Comparison of ENCODE assay signal across 8 cellular contexts in the genomic region with DNA sequence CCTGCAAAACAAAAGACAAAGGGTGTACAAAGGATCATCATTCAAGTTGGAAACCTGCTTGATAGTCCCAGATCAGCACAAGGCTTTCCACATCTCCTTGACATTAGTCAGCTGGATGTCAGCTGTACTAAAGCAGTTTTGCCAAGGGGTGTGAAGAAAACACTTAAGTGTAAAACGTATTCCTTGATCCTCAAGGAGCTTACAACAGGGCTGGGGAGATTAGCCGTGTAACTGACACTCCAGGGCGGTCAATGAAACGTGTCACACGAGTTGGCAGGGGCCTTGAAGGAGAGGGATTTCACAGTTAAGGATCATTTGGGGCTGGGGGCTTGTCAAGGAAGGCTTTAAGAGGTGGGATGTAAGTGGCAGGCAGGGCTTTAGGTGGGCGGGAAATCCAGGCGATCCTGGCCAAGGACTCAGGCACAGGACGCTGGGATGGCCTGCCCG. TPM values are rescaled to one million over a fixed set of nuclear protein-coding genes. Genes with fewer than 3 reads are reported as not detected.
A peak's percentile ranks its signal among the peaks of the same experiment; 100 is the strongest.
DNase-seq lines count a peak whose midpoint lies in the region; ATAC-seq lines count a peak whose summit lies in the region.

No MANE protein-coding gene starts in this region.

- H3K36me3 Mint-ChIP-seq in activated naive CD4-positive, alpha-beta T cell treated with anti-CD3 and anti-CD28 coated beads, Interleukin-2, amount 10 ng/mL, durations not matched to agents 7 days and 5 days: peaks cover 2% of the 10 kb centered on the region
- H3K36me3 Mint-ChIP-seq in activated naive CD8-positive, alpha-beta T cell treated with anti-CD3 and anti-CD28 coated beads, Interleukin-2, amount 10 ng/mL, durations not matched to agents 7 days and 5 days: peaks cover 3% of the 10 kb centered on the region
- peaks cover 0 to 8% of the 10 kb centered on the region in 2 donors for H3K36me3 Mint-ChIP-seq in stimulated activated naive B cell treated with anti-CD40 and anti-IgM and Interleukin-4, amounts not matched to agents 10 μg/mL and 1 μg/mL and 100 μg/mL, for 72 hours

- H3K9me3 ChIP-seq in iPS-18c (ENCODE audit: control insufficient read depth, insufficient read depth, low read length): no peaks in the 10 kb centered on the region

- CTCF ChIA-PET in activated naive CD4-positive, alpha-beta T cell treated with anti-CD3 and anti-CD28 coated beads, Interleukin-2, amount 10 ng/mL, durations not matched to agents 7 days and 5 days (lab: Charles Lee): no interaction called here

- H3K4me1 Mint-ChIP-seq in activated naive CD4-positive, alpha-beta T cell treated with anti-CD3 and anti-CD28 coated beads, Interleukin-2, amount 10 ng/mL, durations not matched to agents 7 days and 5 days: peaks cover 12% of the 10 kb centered on the region
- H3K4me1 Mint-ChIP-seq in activated naive CD8-positive, alpha-beta T cell treated with anti-CD3 and anti-CD28 coated beads, Interleukin-2, amount 10 ng/mL, durations not matched to agents 7 days and 5 days: peaks cover 5% of the 10 kb centered on the region
- H3K4me1 Mint-ChIP-seq in stimulated activated naive B cell treated with anti-CD40 and anti-IgM and Interleukin-4, amounts not matched to agents 10 μg/mL and 1 μg/mL and 100 μg/mL, for 72 hours: peaks cover 6 to 17% of the 10 kb centered on the region in 2 donors

- peak overlapping the region; percentile 24 for H3K27ac Mint-ChIP-seq in activated naive CD4-positive, alpha-beta T cell treated with anti-CD3 and anti-CD28 coated beads, Interleukin-2, amount 10 ng/mL, durations not matched to agents 7 days and 5 days
- peak overlapping the region; percentile 66 for H3K27ac Mint-ChIP-seq in activated naive CD8-positive, alpha-beta T cell treated with anti-CD3 and anti-CD28 coated beads, Interleukin-2, amount 10 ng/mL, durations not matched to agents 7 days and 5 days
- H3K27ac Mint-ChIP-seq in stimulated activated naive B cell treated with anti-CD40 and anti-IgM and Interleukin-4, amounts not matched to agents 10 μg/mL and 1 μg/mL and 100 μg/mL, for 72 hours: peak overlapping the region; percentile 94

- H3K4me3 Mint-ChIP-seq in activated naive CD4-positive, alpha-beta T cell treated with anti-CD3 and anti-CD28 coated beads, Interleukin-2, amount 10 ng/mL, durations not matched to agents 7 days and 5 days: peak overlapping the region; percentile 75
- peak overlapping the region; percentile 80 for H3K4me3 Mint-ChIP-seq in activated naive CD8-positive, alpha-beta T cell treated with anti-CD3 and anti-CD28 coated beads, Interleukin-2, amount 10 ng/mL, durations not matched to agents 7 days and 5 days
- peak overlapping the region; percentile 78 to 90 for H3K4me3 Mint-ChIP-seq in stimulated activated naive B cell treated with anti-CD40 and anti-IgM and Interleukin-4, amounts not matched to agents 10 μg/mL and 1 μg/mL and 100 μg/mL, for 72 hours

- H3K9me3 Mint-ChIP-seq in activated naive CD4-positive, alpha-beta T cell treated with anti-CD3 and anti-CD28 coated beads, Interleukin-2, amount 10 ng/mL, durations not matched to agents 7 days and 5 days: peaks cover 4% of the 10 kb centered on the region
- peaks cover 2% of the 10 kb centered on the region for H3K9me3 Mint-ChIP-seq in activated naive CD8-positive, alpha-beta T cell treated with anti-CD3 and anti-CD28 coated beads, Interleukin-2, amount 10 ng/mL, durations not matched to agents 7 days and 5 days
- no peaks in the 10 kb centered on the region for H3K9me3 Mint-ChIP-seq in stimulated activated naive B cell treated with anti-CD40 and anti-IgM and Interleukin-4, amounts not matched to agents 10 μg/mL and 1 μg/mL and 100 μg/mL, for 72 hours

- no peak for ATAC-seq in activated naive CD8-positive, alpha-beta T cell treated with anti-CD3 and anti-CD28 coated beads, Interleukin-2, amount 10 ng/mL, durations not matched to agents 7 days and 5 days (ENCODE audit: low read depth)
- ATAC-seq in stimulated activated naive B cell treated with anti-CD40 and anti-IgM and Interleukin-4, amounts not matched to agents 10 μg/mL and 1 μg/mL and 100 μg/mL, for 72 hours (replicated peaks): peak; percentile 12 to 13
- no peak for ATAC-seq in GM18519 (IDR thresholded peaks at IDR 0.05; ENCODE audit: low FRiP score, unreplicated experiment)

- peaks cover 28% of the 10 kb centered on the region for H3K27me3 Mint-ChIP-seq in activated naive CD4-positive, alpha-beta T cell treated with anti-CD3 and anti-CD28 coated beads, Interleukin-2, amount 10 ng/mL, durations not matched to agents 7 days and 5 days
- peaks cover 30% of the 10 kb centered on the region for H3K27me3 Mint-ChIP-seq in activated naive CD8-positive, alpha-beta T cell treated with anti-CD3 and anti-CD28 coated beads, Interleukin-2, amount 10 ng/mL, durations not matched to agents 7 days and 5 days
- peaks cover 14 to 23% of the 10 kb centered on the region in 2 donors for H3K27me3 Mint-ChIP-seq in stimulated activated naive B cell treated with anti-CD40 and anti-IgM and Interleukin-4, amounts not matched to agents 10 μg/mL and 1 μg/mL and 100 μg/mL, for 72 hours

- no peak for DNase-seq in activated naive CD4-positive, alpha-beta T cell treated with anti-CD3 and anti-CD28 coated beads, Interleukin-2, amount 10 ng/mL, durations not matched to agents 7 days and 5 days
- no peak for DNase-seq in activated naive CD4-positive, alpha-beta T cell treated with anti-CD3 and anti-CD28 coated beads, Interleukin-2, amount 50 U/mL, for 16 hours
- no peak for DNase-seq in activated naive CD8-positive, alpha-beta T cell treated with anti-CD3 and anti-CD28 coated beads, Interleukin-2, amount 10 ng/mL, durations not matched to agents 7 days and 5 days
- DNase-seq in stimulated activated naive B cell treated with anti-CD40 and anti-IgM and Interleukin-4, amounts not matched to agents 10 μg/mL and 1 μg/mL and 100 μg/mL, for 72 hours: no peak
- DNase-seq in middle frontal gyrus (ENCODE audit: extremely low spot score, low spot score): no peak
- DNase-seq in central memory CD4-positive, alpha-beta T cell: no peak

- peak overlapping the region; percentile 78 for H3K4me3 ChIP-seq in iPS-18c (ENCODE audit: insufficient read depth, low read depth, low read length)

- POLR2A ChIA-PET in activated naive CD8-positive, alpha-beta T cell treated with anti-CD3 and anti-CD28 coated beads, Interleukin-2, amount 10 ng/mL, durations not matched to agents 7 days and 5 days (lab: Charles Lee): no interaction called here

RNA-seq across cellular contexts. Expression of gene CNTLN, which starts 0.4 kb away (rescaled TPM):
- total RNA-seq in activated naive CD8-positive, alpha-beta T cell treated with anti-CD3 and anti-CD28 coated beads, Interleukin-2, amount 10 ng/mL, durations not matched to agents 7 days and 5 days: under 1 TPM; 0.71 to 0.83 TPM

Comparison
In these comparisons a context has a peak if more than half of its experiments do, and no peak if none do; other contexts are left out.
1. H3K27ac Mint-ChIP-seq: peak in every context shown above with its lines; median percentile 94 in stimulated activated naive B cell treated with anti-CD40 and anti-IgM and Interleukin-4, amounts not matched to agents 10 μg/mL and 1 μg/mL and 100 μg/mL, for 72 hours; 66 in activated naive CD8-positive, alpha-beta T cell treated with anti-CD3 and anti-CD28 coated beads, Interleukin-2, amount 10 ng/mL, durations not matched to agents 7 days and 5 days; 24 in activated naive CD4-positive, alpha-beta T cell treated with anti-CD3 and anti-CD28 coated beads, Interleukin-2, amount 10 ng/mL, durations not matched to agents 7 days and 5 days.
2. ATAC-seq: peak in stimulated activated naive B cell treated with anti-CD40 and anti-IgM and Interleukin-4, amounts not matched to agents 10 μg/mL and 1 μg/mL and 100 μg/mL, for 72 hours (2 of 2); none in activated naive CD8-positive, alpha-beta T cell treated with anti-CD3 and anti-CD28 coated beads, Interleukin-2, amount 10 ng/mL, durations not matched to agents 7 days and 5 days (single experiment) and GM18519 (single experiment).
3. Peak in every context shown above with its lines, with median percentiles within 50 percentile points of each other: H3K4me3 Mint-ChIP-seq.